ENCODE assay signal across 9 cellular contexts in the genomic region with DNA sequence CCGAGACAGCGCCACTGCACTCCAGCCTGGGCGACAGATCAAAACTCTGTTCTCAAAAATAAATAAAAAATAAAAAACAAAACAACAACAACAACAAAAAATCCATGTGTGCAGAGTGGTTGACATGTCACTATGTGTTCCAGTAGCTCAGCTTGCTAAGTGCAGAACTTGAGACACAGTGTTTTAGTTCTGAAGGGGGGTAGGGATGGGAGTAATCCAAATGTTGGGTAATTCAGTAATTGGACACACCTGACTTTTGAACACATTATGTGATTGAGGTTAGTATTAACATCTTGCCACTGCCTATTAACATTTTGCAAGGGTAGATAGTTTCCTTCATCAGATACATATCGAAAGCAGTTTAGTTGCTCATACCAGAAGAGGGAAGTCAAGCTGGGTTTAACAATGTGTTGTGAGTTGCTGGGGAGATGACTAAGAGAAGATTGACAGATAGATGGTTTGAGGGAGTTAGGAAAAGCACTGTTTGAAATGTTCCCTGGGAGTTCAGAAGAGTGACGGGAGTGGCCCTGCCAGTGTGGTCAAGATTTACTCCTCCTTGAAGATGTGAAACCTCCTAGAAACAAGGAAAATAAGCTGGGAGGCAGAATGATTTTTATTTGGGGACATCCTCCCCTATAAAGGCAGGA. TPM values are rescaled to one million over a fixed set of nuclear protein-coding genes. Genes with fewer than 3 reads are reported as not detected.
A peak's percentile ranks its signal among the peaks of the same experiment; 100 is the strongest.
DNase-seq lines count a peak whose midpoint lies in the region; ATAC-seq and TF ChIP-seq lines count a peak whose summit lies in the region.
"Had no signal": no experiment of that assay in that cellular context is flagged by ENCODE, and none has a peak within 500 bp of the region (broad histone marks: within the 10 kb centered on the region; RNA-seq: fewer than 3 reads in every experiment).

No MANE protein-coding gene starts in this region.

- in situ Hi-C loops in astrocyte of the spinal cord (cut with HindIII; ENCODE audit: low sequenced_read_pairs) = no loop called here
- in situ Hi-C loops in transverse colon (cut with MboI; ENCODE audit: low pct_ligation_motif_present in 1 of 4, low pct_unique_long_range_greater_than_20kb in 1 of 4, low sequenced_read_pairs in 3 of 4) = no loop called here
- in situ Hi-C loops in HAP-1 (cut with MboI; ENCODE audit: low sequenced_read_pairs) = no loop called here

- WGBS in transverse colon (ENCODE audit: low coverage in 1 of 2), 2 donors = 64 to 82% methylated on average over 4 to 5 of the region's 5 CpGs

- no peak for TF ChIP-seq POLR2A in transverse colon (IDR thresholded peaks at IDR 0.05)

- H3K4me3 ChIP-seq in astrocyte of the spinal cord (ENCODE audit: low read depth, low read length) (peak overlapping the region; percentile 46), transverse colon (peak overlapping the region; percentile 50 to 68 (median 56)), HAP-1 (no peak overlapping the region)

- peak overlapping the region; percentile 84 to 90 (median 87) for H3K27ac ChIP-seq in transverse colon
- H3K27ac ChIP-seq: C4-2B had no signal

- H3K36me3 ChIP-seq in transverse colon = no peaks in the 10 kb centered on the region
- H3K36me3 ChIP-seq in HAP-1 (replicated peaks) = no peaks in the 10 kb centered on the region

- H3K4me1 ChIP-seq in transverse colon = peaks cover 0 to 11% (median 4%) of the 10 kb centered on the region in 4 donors
- H3K4me1 ChIP-seq in HAP-1 = peaks cover 4% of the 10 kb centered on the region

- H3K9me3 ChIP-seq in transverse colon = no peaks in the 10 kb centered on the region
- H3K9me3 ChIP-seq in HAP-1 = no peaks in the 10 kb centered on the region

- intact Hi-C loops in transverse colon (cut with DNase I; ENCODE audit: low total_unique reads) = no loop called here

- peak; percentile 79 for ATAC-seq in GM21786 (IDR thresholded peaks at IDR 0.05; ENCODE audit: unreplicated experiment)

- peak; percentile 21 for DNase-seq in NCI-H2107 treated with DMSO at 0.1 percent for 48 hours (lab: John Stamatoyannopoulos, UW; ENCODE audit: unreplicated experiment)
- DNase-seq in NCI-H2107 (lab: John Stamatoyannopoulos, UW) = no peak
- peak; percentile 62 to 65 for DNase-seq in Kasumi-1 (lab: John Stamatoyannopoulos, UW)
- DNase-seq in astrocyte of the spinal cord (ENCODE audit: low read depth, low spot score) = peak; percentile 56
- peak; percentile 84 for DNase-seq in kidney tubule cell (ENCODE audit: low spot score)
- DNase-seq in transverse colon = no peak
- no peak for DNase-seq in HAP-1 (ENCODE audit: low spot score in 2 of 2)

- H3K27me3 ChIP-seq in transverse colon = no peaks in the 10 kb centered on the region
- H3K27me3 ChIP-seq in HAP-1 (ENCODE audit: low read depth) = peaks cover 6% of the 10 kb centered on the region; the same call in 1 of the 2 replicates

- no peak for TF ChIP-seq EP300 in transverse colon (IDR thresholded peaks at IDR 0.05; ENCODE audit: low read depth)

- TF ChIP-seq CTCF in astrocyte of the spinal cord (IDR thresholded peaks at IDR 0.05; ENCODE audit: low read depth, low read length) = no peak
- TF ChIP-seq CTCF in transverse colon (IDR thresholded peaks at IDR 0.05) = no peak

RNA-seq across cellular contexts. Expression of a gene that starts 0.9 kb away (rescaled TPM):
- 1 to 10 TPM; 1.1 to 4.8 (median 2.7) TPM for total RNA-seq in transverse colon

RNA-seq across cellular contexts. Expression of a gene that starts 47.2 kb away (rescaled TPM):
- total RNA-seq in transverse colon = not detected

Comparison
In these comparisons a context has a peak if more than half of its experiments do, and no peak if none do; other contexts are left out.
1. DNase-seq: peak in NCI-H2107 treated with DMSO at 0.1 percent for 48 hours (single experiment), Kasumi-1 (2 of 2), astrocyte of the spinal cord (single experiment) and kidney tubule cell (single experiment); none in NCI-H2107 (single experiment), transverse colon (single experiment) and HAP-1 (0 of 2).